In genomic region chr10:62816179-62817119, GRCh38 we compare ENCODE assay signal across 8 cellular contexts. TPM values are rescaled to one million over a fixed set of nuclear protein-coding genes. Genes with fewer than 3 reads are reported as not detected.
DNase-seq lines count a peak whose midpoint lies in the region; FAIRE-seq and TF ChIP-seq lines count a peak whose summit lies in the region.

EGR2 (minus strand) TSS chr10:62816366; CDS start chr10:62816029, 337 bp downstream.

- peaks cover 3% of the 10 kb centered on the region; the same call in 1 of the 2 replicates for H3F3A ChIP-seq in Loucy (ENCODE audit: low read depth)
- peaks cover 15% of the 10 kb centered on the region for H3F3A ChIP-seq in neural progenitor cell (ENCODE audit: low read depth)

- no peaks in the 10 kb centered on the region for H3K79me2 ChIP-seq in Loucy (ENCODE audit: insufficient read depth, low read length)
- no peaks in the 10 kb centered on the region for H3K79me2 ChIP-seq in neural progenitor cell (ENCODE audit: low read depth)

- no peaks in the 10 kb centered on the region for H3K36me3 ChIP-seq in Loucy (ENCODE audit: insufficient read depth, low read length)
- no peaks in the 10 kb centered on the region for H3K36me3 ChIP-seq in SJCRH30
- H3K36me3 ChIP-seq in neural progenitor cell, result no peaks in the 10 kb centered on the region
- peaks cover 0 to 2% of the 10 kb centered on the region in 2 donors for H3K36me3 ChIP-seq in stomach smooth muscle (ENCODE audit: control insufficient read depth in 2 of 2, insufficient read depth in 2 of 2, low read length in 2 of 2)

- peak; percentile 71 for FAIRE-seq in H54 (lab: Jason Lieb, UNC)

- H3K4me3 ChIP-seq in Loucy (ENCODE audit: low read length, poor library complexity, severe bottlenecking) (peak within 1 kb of the TSS; percentile 76), SJCRH30 (peak within 1 kb of the TSS; percentile 95), foreskin fibroblast (ENCODE audit: low read depth in 1 of 2, low read length in 2 of 2) (peak within 1 kb of the TSS; percentile 59 to 63), neural progenitor cell (peak within 1 kb of the TSS; percentile 87), stomach smooth muscle (ENCODE audit: low read length in 2 of 2) (peak within 1 kb of the TSS; percentile 78 to 97)

- H3K27ac Mint-ChIP-seq in neural progenitor cell, result peak within 1 kb of the TSS; percentile 78

- peaks cover 9% of the 10 kb centered on the region for H3K4me1 ChIP-seq in Loucy (ENCODE audit: insufficient read depth, low read length, poor library complexity, severe bottlenecking)
- H3K4me1 ChIP-seq in SJCRH30, result peaks cover 4% of the 10 kb centered on the region; the same call in 1 of the 2 replicates
- peaks cover 22% of the 10 kb centered on the region for H3K4me1 ChIP-seq in neural progenitor cell
- peaks cover 39% of the 10 kb centered on the region for H3K4me1 ChIP-seq in stomach smooth muscle (ENCODE audit: control insufficient read depth, insufficient read depth, low read length)

- H3K9ac ChIP-seq in Loucy (ENCODE audit: low read depth, low read length, poor library complexity, severe bottlenecking), result peak within 1 kb of the TSS; percentile 47
- H3K9ac ChIP-seq in neural progenitor cell, result peak within 1 kb of the TSS; percentile 64
- peak within 1 kb of the TSS; percentile 58 to 87 for H3K9ac ChIP-seq in stomach smooth muscle (ENCODE audit: low read length in 2 of 2)

- H4K20me1 ChIP-seq in Loucy (ENCODE audit: insufficient read depth, low read length, poor library complexity, severe bottlenecking) (no peaks in the 10 kb centered on the region), neural progenitor cell (ENCODE audit: low read depth) (peaks cover 29% of the 10 kb centered on the region)

- TF ChIP-seq POLR2A in H54 (IDR thresholded peaks at IDR 0.05; ENCODE audit: low read depth, low read length), result no peak

- H3K27me3 ChIP-seq in Loucy (ENCODE audit: insufficient read depth, low read length, poor library complexity, severe bottlenecking) (peaks cover 9% of the 10 kb centered on the region), SJCRH30 (no peaks in the 10 kb centered on the region), neural progenitor cell (peaks cover 97% of the 10 kb centered on the region), stomach smooth muscle (ENCODE audit: control insufficient read depth in 1 of 2, insufficient read depth in 2 of 2, low read length in 2 of 2) (peaks cover 34 to 44% of the 10 kb centered on the region in 2 donors)

- H3K9me3 ChIP-seq in Loucy (ENCODE audit: insufficient read depth, low read depth, low read length) (no peaks in the 10 kb centered on the region), SJCRH30 (replicated peaks) (no peaks in the 10 kb centered on the region), neural progenitor cell (ENCODE audit: low read depth) (no peaks in the 10 kb centered on the region), stomach smooth muscle (ENCODE audit: control insufficient read depth in 2 of 2, low read length in 2 of 2) (no peaks in the 10 kb centered on the region)

- H3K27ac ChIP-seq in SJCRH30 (peak within 1 kb of the TSS; percentile 81), neural progenitor cell (no peak within 1 kb of the TSS), stomach smooth muscle (ENCODE audit: low read length) (peak within 1 kb of the TSS; percentile 64)

- peaks cover 6% of the 10 kb centered on the region for H3K36me3 Mint-ChIP-seq in neural progenitor cell

- peak within 1 kb of the TSS; percentile 100 for H3K4me2 ChIP-seq in Loucy (ENCODE audit: low read depth, low read length, poor library complexity, severe bottlenecking)
- H3K4me2 ChIP-seq in neural progenitor cell, result peak within 1 kb of the TSS; percentile 88

- H3K9me2 ChIP-seq in Loucy (replicated peaks; ENCODE audit: low read depth, low read length), result no peaks in the 10 kb centered on the region

- peak; percentile 95 for DNase-seq in ELF-1 (ENCODE audit: low read depth, low spot score)
- peak; percentile 99 for DNase-seq in H54 (ENCODE audit: insufficient read length, low spot score)
- DNase-seq in SJCRH30, result peak; percentile 86 to 89
- peak; percentile 89 to 93 (median 93) for DNase-seq in activated naive CD4-positive, alpha-beta T cell (lab: John Stamatoyannopoulos, UW)
- DNase-seq in foreskin fibroblast, result peak; percentile 89 to 96
- peak; percentile 96 for DNase-seq in neural progenitor cell (ENCODE audit: low spot score)

- H3K4me1 Mint-ChIP-seq in neural progenitor cell, result peaks cover 29% of the 10 kb centered on the region

- H3K27me3 Mint-ChIP-seq in neural progenitor cell (ENCODE audit: insufficient read depth, low read depth), result peaks cover 50% of the 10 kb centered on the region

- H3K9me3 Mint-ChIP-seq in neural progenitor cell, result peaks cover 5% of the 10 kb centered on the region

- H3K4me3 Mint-ChIP-seq in neural progenitor cell, result peak within 1 kb of the TSS; percentile 95

- H2AFZ ChIP-seq in Loucy (ENCODE audit: low read length) (peak within 1 kb of the TSS; percentile 94), neural progenitor cell (replicated peaks) (peak within 1 kb of the TSS; percentile 58)

- TF ChIP-seq CTCF in Loucy (conservative IDR thresholded peaks at IDR 0.05; ENCODE audit: low read length) (no peak), foreskin fibroblast (IDR thresholded peaks at IDR 0.05; ENCODE audit: low read depth, low read length) (no peak), neural progenitor cell (IDR thresholded peaks at IDR 0.05) (no peak)

RNA-seq across cellular contexts. Expression of gene EGR2, which starts in this region (rescaled TPM):
- total RNA-seq in SJCRH30 (2014; rRNA removed; shearing (Covaris generic)), result 0.71 and 1.3 TPM in 2 replicates
- 5.0 and 6.5 TPM in 2 replicates for total RNA-seq in neural progenitor cell (ENCODE audit: low replicate concordance)
